ENCODE assay signal across 34 cellular contexts in the genomic region with DNA sequence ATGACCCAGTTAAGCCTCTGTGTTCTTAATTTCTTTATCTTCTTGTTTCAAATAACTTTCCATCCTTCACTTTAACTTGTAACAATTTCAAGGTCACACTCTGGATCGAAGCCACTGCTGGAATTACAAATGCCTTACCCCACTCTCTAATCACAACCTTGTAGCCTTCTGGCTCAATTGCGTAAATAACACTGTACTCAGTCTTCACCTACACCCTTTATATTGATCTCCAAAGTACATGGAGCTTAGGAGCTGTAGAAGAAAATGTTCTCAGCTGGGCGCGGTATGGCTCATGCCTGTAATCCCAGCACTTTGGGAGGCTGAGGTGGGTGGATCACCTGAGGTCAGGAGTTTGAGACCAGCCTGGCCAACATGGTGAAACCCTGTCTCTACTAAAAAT.
"Had no signal": no experiment of that assay in that cellular context is flagged by ENCODE, and none has a peak within 500 bp of the region (broad histone marks: within the 10 kb centered on the region; RNA-seq: fewer than 3 reads in every experiment).

No MANE protein-coding gene starts in this region.

- H3K4me3 ChIP-seq: adrenal gland, ascending aorta, breast epithelium, cardiac muscle cell had no signal

- FAIRE-seq: astrocyte, bronchial epithelial cell had no signal

- H3K4me1 ChIP-seq: adrenal gland, ascending aorta, breast epithelium had no signal

- ATAC-seq: activated naive CD4-positive, alpha-beta T cell treated with anti-CD3 and anti-CD28 coated beads, Interleukin-2, amount 50 U/mL, for 72 hours; activated naive CD8-positive, alpha-beta T cell treated with anti-CD3 and anti-CD28 coated beads, Interleukin-2, amount 50 U/mL, for 24 hours; activated T-cell treated with anti-CD3 and anti-CD28 coated beads, Interleukin-2, amount 50 U/mL, for 4 hours; activated T-cell treated with anti-CD3 and anti-CD28 coated beads, Interleukin-2, amount 50 U/mL, for 72 hours; activated T-helper 17 cell treated with anti-CD3 and anti-CD28 coated beads, Interleukin-2, amount 50 U/mL, for 72 hours had no signal

- H3K27ac ChIP-seq: adrenal gland, ascending aorta, brain microvascular endothelial cell, breast epithelium, cardiac muscle cell had no signal

- H3K36me3 ChIP-seq: adrenal gland, ascending aorta, brain microvascular endothelial cell, breast epithelium, cardiac muscle cell had no signal

- DNase-seq: activated effector memory CD4-positive, alpha-beta T cell treated with anti-CD3 and anti-CD28 coated beads, Interleukin-2, amount 50 U/mL, for 16 hours; activated effector memory CD4-positive, alpha-beta T cell treated with Interleukin-2 at 50 U/mL for 16 hours; activated gamma-delta T cell; activated gamma-delta T cell treated with Interleukin-2 at 50 U/mL for 16 hours; activated naive CD4-positive, alpha-beta T cell; activated naive CD4-positive, alpha-beta T cell treated with anti-CD3 and anti-CD28 coated beads for 36 hours; activated naive CD4-positive, alpha-beta T cell treated with anti-CD3 and anti-CD28 coated beads, Interleukin-2, amount 10 ng/mL, durations not matched to agents 7 days and 5 days; activated naive CD4-positive, alpha-beta T cell treated with anti-CD3 and anti-CD28 coated beads, Interleukin-2, amount 50 U/mL, for 16 hours; activated naive CD4-positive, alpha-beta T cell treated with Interleukin-2 at 50 U/mL for 16 hours; activated naive CD8-positive, alpha-beta T cell treated with anti-CD3 and anti-CD28 coated beads for 36 hours; activated naive CD8-positive, alpha-beta T cell treated with anti-CD3 and anti-CD28 coated beads, Interleukin-2, amount 10 ng/mL, durations not matched to agents 7 days and 5 days; activated naive CD8-positive, alpha-beta T cell treated with anti-CD3 and anti-CD28 coated beads, Interleukin-2, amount 50 U/mL, for 24 hours; activated T-cell treated with anti-CD3 and anti-CD28 coated beads for 4 hours; activated T-cell treated with anti-CD3 and anti-CD28 coated beads, Interleukin-2, amount 50 U/mL, for 1 hour; activated T-cell treated with anti-CD3 and anti-CD28 coated beads, Interleukin-2, amount 50 U/mL, for 24 hours; activated T-cell treated with anti-CD3 and anti-CD28 coated beads, Interleukin-2, amount 50 U/mL, for 4 hours; activated T-cell treated with anti-CD3 and anti-CD28 coated beads, Interleukin-2, amount 50 U/mL, for 48 hours; activated T-cell treated with anti-CD3 and anti-CD28 coated beads, Interleukin-2, amount 50 U/mL, for 72 hours; adrenal gland; amniotic stem cell; amygdala; anterior cingulate cortex; aorta; brain microvascular endothelial cell; caudate nucleus; central memory CD4-positive, alpha-beta T cell; cerebellar nuclear complex had no signal

- H3K27me3 ChIP-seq: adrenal gland, ascending aorta, brain microvascular endothelial cell, breast epithelium, cardiac muscle cell had no signal

- H3K9me3 ChIP-seq: adrenal gland, ascending aorta, breast epithelium had no signal
